Comparison of ENCODE assay signal across 22 cellular contexts in the genomic region with DNA sequence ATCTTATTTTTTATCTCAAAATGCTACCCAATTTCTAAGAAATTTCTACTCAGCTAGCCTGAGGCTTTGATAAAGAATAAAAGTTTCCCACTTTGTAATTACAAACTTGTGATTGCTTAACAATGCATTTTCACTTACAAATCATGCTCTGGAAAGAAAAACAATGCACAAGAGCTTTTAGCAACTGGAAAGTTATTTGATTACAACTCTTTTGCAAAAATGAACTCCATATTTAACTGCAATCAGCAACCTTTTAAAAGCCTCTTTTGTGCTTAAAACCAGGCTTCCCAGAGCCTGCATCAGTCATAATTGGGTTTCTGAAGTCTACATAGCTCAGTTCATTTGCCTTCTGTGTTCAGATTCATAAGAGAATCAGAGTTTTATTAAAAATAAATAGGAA.
DNase-seq lines count a peak whose midpoint lies in the region; ATAC-seq and TF ChIP-seq lines count a peak whose summit lies in the region.
"Had no signal": no experiment of that assay in that cellular context is flagged by ENCODE, and none has a peak within 500 bp of the region (broad histone marks: within the 10 kb centered on the region; RNA-seq: fewer than 3 reads in every experiment).

No MANE protein-coding gene starts in this region.

- H3K27ac ChIP-seq in GM23248 = no peak overlapping the region
- H3K27ac ChIP-seq: BLaER1 treated with 17β-estradiol and CSF1 and Interleukin-3, amounts not matched to agents 10 nM and 100 nM; C4-2B had no signal

- H3K4me3 ChIP-seq in GM23248 = no peak overlapping the region
- H3K4me3 ChIP-seq: BLaER1 treated with 17β-estradiol and CSF1 and Interleukin-3, amounts not matched to agents 10 nM and 100 nM; GM12878 had no signal

- H2AFZ ChIP-seq in GM23248 = no peak overlapping the region

- no peak overlapping the region for H3K9ac ChIP-seq in GM23248
- H3K9ac ChIP-seq: BLaER1 treated with 17β-estradiol and CSF1 and Interleukin-3, amounts not matched to agents 10 nM and 100 nM had no signal

- peak; percentile 49; the same call in 2 of the 3 replicates for ATAC-seq in SK-N-SH treated with all-trans-retinoic acid at 6 μM for 48 hours
- ATAC-seq in GM18519 (IDR thresholded peaks at IDR 0.05; ENCODE audit: low FRiP score, unreplicated experiment) = no peak
- ATAC-seq: CD8-positive, alpha-beta T cell; GM12878 had no signal

- DNase-seq in GM23248 (peak; percentile 6), fibroblast of peridontal ligament (ENCODE audit: extremely low read depth) (peak; percentile 8), superior temporal gyrus (ENCODE audit: extremely low spot score) (peak; percentile 14), NCI-H128 (lab: John Stamatoyannopoulos, UW; ENCODE audit: unreplicated experiment) (no peak), kidney tubule cell (ENCODE audit: low spot score) (no peak), COLO668 (lab: John Stamatoyannopoulos, UW; ENCODE audit: unreplicated experiment) (no peak)
- DNase-seq: 8988T; AML-193; CD4-positive, alpha-beta T cell; CD8-positive, alpha-beta T cell; COR-L47; DMS 273 treated with DMSO at 0.1 percent for 48 hours; DMS153; DMS79; DND-41; EL; GDM1 had no signal

- no peaks in the 10 kb centered on the region for H3F3A ChIP-seq in GM23248 (ENCODE audit: insufficient read depth)

- no peaks in the 10 kb centered on the region for H3K9me3 ChIP-seq in GM23248 (ENCODE audit: low read depth)
- H3K9me3 ChIP-seq: BLaER1 treated with 17β-estradiol and CSF1 and Interleukin-3, amounts not matched to agents 10 nM and 100 nM had no signal

- H3K4me2 ChIP-seq in GM23248 (ENCODE audit: unreplicated experiment) = no peak overlapping the region
- H3K4me2 ChIP-seq: BLaER1 treated with 17β-estradiol and CSF1 and Interleukin-3, amounts not matched to agents 10 nM and 100 nM had no signal

- no peaks in the 10 kb centered on the region for H4K20me1 ChIP-seq in GM23248 (ENCODE audit: insufficient read depth)
- H4K20me1 ChIP-seq: BLaER1 treated with 17β-estradiol and CSF1 and Interleukin-3, amounts not matched to agents 10 nM and 100 nM had no signal

- peaks cover 20% of the 10 kb centered on the region for H3K4me1 ChIP-seq in GM23248 (ENCODE audit: insufficient read depth)
- H3K4me1 ChIP-seq: BLaER1 treated with 17β-estradiol and CSF1 and Interleukin-3, amounts not matched to agents 10 nM and 100 nM had no signal

- no peaks in the 10 kb centered on the region for H3K27me3 ChIP-seq in GM23248 (replicated peaks; ENCODE audit: insufficient read depth)
- H3K27me3 ChIP-seq: BLaER1 treated with 17β-estradiol and CSF1 and Interleukin-3, amounts not matched to agents 10 nM and 100 nM had no signal

- H3K79me2 ChIP-seq in GM23248 (ENCODE audit: insufficient read depth) = no peaks in the 10 kb centered on the region

- no peaks in the 10 kb centered on the region for H3K9me2 ChIP-seq in GM23248 (ENCODE audit: insufficient read depth)

- H3K36me3 ChIP-seq in GM23248 (ENCODE audit: low read depth) = no peaks in the 10 kb centered on the region

- in situ Hi-C loops in GM23248 (cut with MboI) = no loop called here

TF ChIP-seq in SK-N-SH treated with all-trans-retinoic acid at 6 μM for 48 hours, 23 proteins besides CTCF, POLR2A, EP300 and RAD21:
- TF ChIP-seq, protein P1, sequence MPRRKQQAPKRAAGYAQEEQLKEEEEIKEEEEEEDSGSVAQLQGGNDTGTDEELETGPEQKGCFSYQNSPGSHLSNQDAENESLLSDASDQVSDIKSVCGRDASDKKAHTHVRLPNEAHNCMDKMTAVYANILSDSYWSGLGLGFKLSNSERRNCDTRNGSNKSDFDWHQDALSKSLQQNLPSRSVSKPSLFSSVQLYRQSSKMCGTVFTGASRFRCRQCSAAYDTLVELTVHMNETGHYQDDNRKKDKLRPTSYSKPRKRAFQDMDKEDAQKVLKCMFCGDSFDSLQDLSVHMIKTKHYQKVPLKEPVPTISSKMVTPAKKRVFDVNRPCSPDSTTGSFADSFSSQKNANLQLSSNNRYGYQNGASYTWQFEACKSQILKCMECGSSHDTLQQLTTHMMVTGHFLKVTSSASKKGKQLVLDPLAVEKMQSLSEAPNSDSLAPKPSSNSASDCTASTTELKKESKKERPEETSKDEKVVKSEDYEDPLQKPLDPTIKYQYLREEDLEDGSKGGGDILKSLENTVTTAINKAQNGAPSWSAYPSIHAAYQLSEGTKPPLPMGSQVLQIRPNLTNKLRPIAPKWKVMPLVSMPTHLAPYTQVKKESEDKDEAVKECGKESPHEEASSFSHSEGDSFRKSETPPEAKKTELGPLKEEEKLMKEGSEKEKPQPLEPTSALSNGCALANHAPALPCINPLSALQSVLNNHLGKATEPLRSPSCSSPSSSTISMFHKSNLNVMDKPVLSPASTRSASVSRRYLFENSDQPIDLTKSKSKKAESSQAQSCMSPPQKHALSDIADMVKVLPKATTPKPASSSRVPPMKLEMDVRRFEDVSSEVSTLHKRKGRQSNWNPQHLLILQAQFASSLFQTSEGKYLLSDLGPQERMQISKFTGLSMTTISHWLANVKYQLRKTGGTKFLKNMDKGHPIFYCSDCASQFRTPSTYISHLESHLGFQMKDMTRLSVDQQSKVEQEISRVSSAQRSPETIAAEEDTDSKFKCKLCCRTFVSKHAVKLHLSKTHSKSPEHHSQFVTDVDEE (CRISPR knock-in tag; IDR thresholded peaks at IDR 0.05) = 0 out of 2 replicates have a peak, but pooled peaks have one; percentile 29
- TF ChIP-seq ISL1 (CRISPR knock-in tag; IDR thresholded peaks at IDR 0.05) = peak; percentile 46
- no peak for TF ChIP-seq RARB (CRISPR knock-in tag; IDR thresholded peaks at IDR 0.05)

Comparison
In these comparisons a context has a peak if more than half of its experiments do, and no peak if none do; other contexts are left out.
1. DNase-seq: peak in GM23248 (single experiment), fibroblast of peridontal ligament (single experiment) and superior temporal gyrus (single experiment); none in NCI-H128 (single experiment), kidney tubule cell (single experiment) and COLO668 (single experiment).